Comparison of ENCODE assay signal across 10 cellular contexts in genomic region chr6:36075656-36076055, GRCh38. TPM values are rescaled to one million over a fixed set of nuclear protein-coding genes. Genes with fewer than 3 reads are reported as not detected.
DNase-seq lines count a peak whose midpoint lies in the region; ATAC-seq, FAIRE-seq and TF ChIP-seq lines count a peak whose summit lies in the region.
"Had no signal": no experiment of that assay in that cellular context is flagged by ENCODE, and none has a peak within 500 bp of the region (broad histone marks: within the 10 kb centered on the region; RNA-seq: fewer than 3 reads in every experiment).

No MANE protein-coding gene starts in this region.

- no peak overlapping the region for H3K4me3 Mint-ChIP-seq in T-helper 17 cell
- H3K4me3 Mint-ChIP-seq: activated naive CD8-positive, alpha-beta T cell treated with anti-CD3 and anti-CD28 coated beads, Interleukin-2, amount 10 ng/mL, durations not matched to agents 7 days and 5 days had no signal

- H3K9me3 ChIP-seq in A673 (ENCODE audit: low read depth, low read length, poor library complexity, severe bottlenecking) (peaks cover under 1% of the 10 kb centered on the region), T-helper 17 cell (ENCODE audit: control insufficient read depth, low read length, poor library complexity, severe bottlenecking) (no peaks in the 10 kb centered on the region), stomach (no peaks in the 10 kb centered on the region)

- peak; percentile 33 for TF ChIP-seq CTCF in A673 (conservative IDR thresholded peaks at IDR 0.05; ENCODE audit: low read depth, low read length)
- TF ChIP-seq CTCF in GM10248 (IDR thresholded peaks at IDR 0.05; ENCODE audit: control extremely low read depth, extremely low read depth, low read depth, missing control alignments) = peak; percentile 40
- TF ChIP-seq CTCF in stomach (IDR thresholded peaks at IDR 0.05) = peak in 2 of 7 experiments; percentile 13

- BruUV-seq in A673 (replicated peaks; lab: Mats Ljungman, UMichigan) = no TSS peak

- no peaks in the 10 kb centered on the region for H3K27me3 Mint-ChIP-seq in T-helper 17 cell
- H3K27me3 Mint-ChIP-seq: activated naive CD8-positive, alpha-beta T cell treated with anti-CD3 and anti-CD28 coated beads, Interleukin-2, amount 10 ng/mL, durations not matched to agents 7 days and 5 days had no signal

- DNase-seq in A673 (ENCODE audit: low spot score) = no peak
- no peak for DNase-seq in GM10248 (ENCODE audit: extremely low spot score)
- DNase-seq in T-helper 17 cell = no peak
- no peak for DNase-seq in LoVo (ENCODE audit: low spot score)
- DNase-seq in stomach = no peak
- DNase-seq in NCI-H146 treated with DMSO at 0.1 percent for 48 hours (lab: John Stamatoyannopoulos, UW; ENCODE audit: unreplicated experiment) = no peak
- DNase-seq: activated naive CD8-positive, alpha-beta T cell treated with anti-CD3 and anti-CD28 coated beads, Interleukin-2, amount 10 ng/mL, durations not matched to agents 7 days and 5 days; NCI-H345 had no signal

- H3K36me3 ChIP-seq in A673 (ENCODE audit: insufficient read depth, low read length, poor library complexity, severe bottlenecking) (peaks cover 24% of the 10 kb centered on the region), stomach (peaks cover 3 to 55% (median 47%) of the 10 kb centered on the region in 4 donors)

- intact Hi-C loops in A673 (cut with micrococcal nuclease; ENCODE audit: unreplicated experiment) = no loop called here
- intact Hi-C loops in stomach (cut with DNase I; ENCODE audit: low total_unique reads) = no loop called here

- POLR2A ChIA-PET in A673 (lab: Charles Lee; ENCODE audit: low non-redundant PET) (no interaction called here), GM10248 (lab: Yijun Ruan, JAX) (no interaction called here)

- WGBS in stomach, 5 donors = 28 to 50% (median 40%) methylated on average over 3 of the region's 3 CpGs

- peak overlapping the region; percentile 19 for H3K27ac Mint-ChIP-seq in T-helper 17 cell
- H3K27ac Mint-ChIP-seq: activated naive CD8-positive, alpha-beta T cell treated with anti-CD3 and anti-CD28 coated beads, Interleukin-2, amount 10 ng/mL, durations not matched to agents 7 days and 5 days had no signal

- CTCF ChIA-PET in A673 (lab: Charles Lee) = no interaction called here
- CTCF ChIA-PET in GM10248 (lab: Yijun Ruan, JAX) = interaction anchor here (1.1 to 4.7 kb wide), 3 partner anchors 8 to 47 kb away, joined by 4 to 42 read pairs (median 7); no protein-coding TSS in a partner anchor

- H3K27me3 ChIP-seq in A673 (replicated peaks; ENCODE audit: insufficient read depth, low read depth, low read length, poor library complexity) = no peaks in the 10 kb centered on the region
- no peaks in the 10 kb centered on the region for H3K27me3 ChIP-seq in stomach

- TF ChIP-seq POLR2A in stomach (IDR thresholded peaks at IDR 0.05) = no peak

- peaks cover 16% of the 10 kb centered on the region for H3K4me1 Mint-ChIP-seq in T-helper 17 cell

- no peak for TF ChIP-seq EP300 in stomach (IDR thresholded peaks at IDR 0.05)

- no peak for ATAC-seq in T-helper 17 cell
- ATAC-seq in HG03108 (IDR thresholded peaks at IDR 0.05; ENCODE audit: unreplicated experiment) = no peak

- H3K27ac ChIP-seq in A673 (ENCODE audit: low read depth, low read length, poor library complexity, severe bottlenecking) (no peak overlapping the region), stomach (no peak overlapping the region)

- FAIRE-seq in islet of Langerhans (lab: Jason Lieb, UNC) = peak; percentile 80

- no peak overlapping the region for H3K4me3 ChIP-seq in A673 (ENCODE audit: low read depth, low read length, poor library complexity, severe bottlenecking)
- no peak overlapping the region for H3K4me3 ChIP-seq in stomach

- H3K4me1 ChIP-seq in A673 (ENCODE audit: insufficient read depth, low read length, poor library complexity, severe bottlenecking) = peaks cover 3% of the 10 kb centered on the region
- peaks cover 5 to 51% (median 21%) of the 10 kb centered on the region in 4 donors for H3K4me1 ChIP-seq in stomach

- peaks cover 12% of the 10 kb centered on the region for H3K36me3 Mint-ChIP-seq in T-helper 17 cell (ENCODE audit: low read depth)

RNA-seq across cellular contexts. Expression of gene MAPK14, which starts 48.0 kb away (rescaled TPM):
- total RNA-seq in A673 (2021) (50.8 and 53.3 TPM in 2 replicates), T-helper 17 cell (10 to 100 TPM; 43.7 to 48.1 TPM), stomach (100 to 1,000 TPM in 2 of 5 donors, 10 to 100 TPM in 3; 35.6 to 297 (median 57.2) TPM)
- polyA plus RNA-seq in stomach = 10 to 100 TPM; 12.3 to 26.1 (median 13.9) TPM

RNA-seq across cellular contexts. Expression of gene SLC26A8, which starts 51.2 kb away (rescaled TPM):
- total RNA-seq in A673 (2021) (not detected in 2 replicates), T-helper 17 cell (under 1 TPM in 1 of 2 donors, not detected in 1; 0.37 TPM), stomach (under 1 TPM in 2 of 5 donors, not detected in 3; 0.14 to 0.58 TPM)
- polyA plus RNA-seq in stomach = under 1 TPM in 2 of 3 donors, not detected in 1; 0.12 to 0.15 TPM
- total RNA-seq: activated naive CD8-positive, alpha-beta T cell treated with anti-CD3 and anti-CD28 coated beads, Interleukin-2, amount 10 ng/mL, durations not matched to agents 7 days and 5 days had no signal

RNA-seq across cellular contexts. Expression of gene MAPK13, which starts 54.7 kb away (rescaled TPM):
- total RNA-seq in A673 (2021) (2.6 and 2.7 TPM in 2 replicates), T-helper 17 cell (10 to 100 TPM; 32.1 to 33.7 TPM), stomach (10 to 100 TPM; 19.8 to 95.9 (median 33.0) TPM)
- 10 to 100 TPM; 28.7 to 57.1 (median 35.9) TPM for polyA plus RNA-seq in stomach
